In genomic region chr9:114497220-114497619, GRCh38 we compare ENCODE assay signal across 26 cellular contexts. TPM values are rescaled to one million over a fixed set of nuclear protein-coding genes. Genes with fewer than 3 reads are reported as not detected.
DNase-seq lines count a peak whose midpoint lies in the region; FAIRE-seq and TF ChIP-seq lines count a peak whose summit lies in the region.
"Had no signal": no experiment of that assay in that cellular context is flagged by ENCODE, and none has a peak within 500 bp of the region (broad histone marks: within the 10 kb centered on the region; RNA-seq: fewer than 3 reads in every experiment).

No MANE protein-coding gene starts in this region.

- CTCF ChIA-PET in activated naive CD4-positive, alpha-beta T cell treated with anti-CD3 and anti-CD28 coated beads for 36 hours (lab: Charles Lee), result interaction anchor here (0.8 to 1.8 kb wide), 4 partner anchors 9 to 159 kb away, joined by 3 to 7 read pairs (median 5); no protein-coding TSS in a partner anchor

- no peak overlapping the region for H3K4me3 Mint-ChIP-seq in activated naive CD4-positive, alpha-beta T cell treated with anti-CD3 and anti-CD28 coated beads for 36 hours
- H3K4me3 Mint-ChIP-seq: activated CD4-positive, alpha-beta T cell treated with anti-CD3 and anti-CD28 coated beads, Interleukin-2, amount 10 ng/mL, durations not matched to agents 24 days and 14 days; naive B cell; T-helper 1 cell treated with Interleukin-12 subunit alpha and Interleukin-12 subunit beta and Interleukin-4 antibody, amounts not matched to agents 30 μg/mL and 1 μg/mL, for 36 hours; type B pancreatic cell had no signal

- FAIRE-seq in endometrium (lab: Jason Lieb, UNC) (peak; percentile 31), kidney (lab: Jason Lieb, UNC) (no peak)
- FAIRE-seq: A549, RCC 7860, small intestine had no signal

- peaks cover 12% of the 10 kb centered on the region for H3K4me1 Mint-ChIP-seq in activated naive CD4-positive, alpha-beta T cell treated with anti-CD3 and anti-CD28 coated beads for 36 hours (ENCODE audit: low read depth)

- no peaks in the 10 kb centered on the region for H3K9me3 ChIP-seq in kidney (ENCODE audit: control insufficient read depth in 1 of 2, low read length in 2 of 2)
- H3K9me3 ChIP-seq: A549, SJCRH30 had no signal

- H3K27ac ChIP-seq in kidney (ENCODE audit: low read depth in 2 of 2, low read length in 2 of 2), result no peak overlapping the region
- H3K27ac ChIP-seq: A549, SJCRH30 had no signal

- DNase-seq in SKM-1 treated with dmso at 0.1 percent for 144 hours (lab: John Stamatoyannopoulos, UW; ENCODE audit: unreplicated experiment) (peak; percentile 3), SKM-1 (lab: John Stamatoyannopoulos, UW; ENCODE audit: unreplicated experiment) (no peak), RPMI8226 (peak; percentile 88), 8988T (no peak), kidney (no peak)
- no peak for DNase-seq in activated naive CD4-positive, alpha-beta T cell treated with anti-CD3 and anti-CD28 coated beads for 36 hours
- no peak for DNase-seq in activated CD8-positive, alpha-beta memory T cell treated with anti-CD3 and anti-CD28 coated beads for 24 hours
- DNase-seq: activated CD4-positive, alpha-beta T cell treated with anti-CD3 and anti-CD28 coated beads, Interleukin-2, amount 10 ng/mL, durations not matched to agents 24 days and 14 days; aorta; Calu3; glutamatergic neuron; HCEC 1CT; mesenchymal stem cell; naive B cell; NCI-H1092 treated with DMSO at 0.1 percent for 48 hours; NCI-H2029 treated with DMSO at 0.1 percent for 48 hours; NCI-H510A; SJCRH30; small intestine; stimulated activated CD4-positive, alpha-beta T cell treated with anti-CD3 and anti-CD28 coated beads, Interleukin-1b, Interleukin-23, amount 100 ng/mL, for 48 hours had no signal

- H3K4me3 ChIP-seq in kidney (ENCODE audit: low read length in 2 of 2), result no peak overlapping the region
- H3K4me3 ChIP-seq: A549, SJCRH30 had no signal

- no peaks in the 10 kb centered on the region for H3K36me3 ChIP-seq in kidney (ENCODE audit: control insufficient read depth in 1 of 2, insufficient read depth in 2 of 2, low read length in 2 of 2)
- H3K36me3 ChIP-seq: SJCRH30 had no signal

- H3K36me3 Mint-ChIP-seq in activated naive CD4-positive, alpha-beta T cell treated with anti-CD3 and anti-CD28 coated beads for 36 hours (ENCODE audit: low read depth), result no peaks in the 10 kb centered on the region
- H3K36me3 Mint-ChIP-seq: activated naive CD4-positive, alpha-beta T cell treated with anti-CD3 and anti-CD28 coated beads, Interleukin-2, amount 50 U/mL, for 72 hours had no signal

- no peak overlapping the region for H3K9ac ChIP-seq in kidney (ENCODE audit: low read length in 2 of 2)

- intact Hi-C loops in activated naive CD4-positive, alpha-beta T cell treated with anti-CD3 and anti-CD28 coated beads for 36 hours (cut with micrococcal nuclease), result no loop called here
- intact Hi-C loops in kidney (cut with DNase I), result no loop called here

- no peak for TF ChIP-seq CTCF in kidney (IDR thresholded peaks at IDR 0.05; ENCODE audit: borderline replicate concordance, extremely low read depth, insufficient read depth)

- no peaks in the 10 kb centered on the region for H3K27me3 Mint-ChIP-seq in activated naive CD4-positive, alpha-beta T cell treated with anti-CD3 and anti-CD28 coated beads for 36 hours (ENCODE audit: low read depth)

- H3K9me3 Mint-ChIP-seq in activated naive CD4-positive, alpha-beta T cell treated with anti-CD3 and anti-CD28 coated beads for 36 hours, result no peaks in the 10 kb centered on the region
- H3K9me3 Mint-ChIP-seq: activated CD4-positive, alpha-beta T cell treated with anti-CD3 and anti-CD28 coated beads, Interleukin-2, amount 10 ng/mL, durations not matched to agents 24 days and 14 days; activated naive CD4-positive, alpha-beta T cell treated with anti-CD3 and anti-CD28 coated beads, Interleukin-2, amount 50 U/mL, for 72 hours; naive B cell; T-helper 1 cell treated with Interleukin-12 subunit alpha and Interleukin-12 subunit beta and Interleukin-4 antibody, amounts not matched to agents 30 μg/mL and 1 μg/mL, for 36 hours; type B pancreatic cell had no signal

- no peak overlapping the region for H3K27ac Mint-ChIP-seq in activated naive CD4-positive, alpha-beta T cell treated with anti-CD3 and anti-CD28 coated beads for 36 hours
- H3K27ac Mint-ChIP-seq: activated CD4-positive, alpha-beta T cell treated with anti-CD3 and anti-CD28 coated beads, Interleukin-2, amount 10 ng/mL, durations not matched to agents 24 days and 14 days; T-helper 1 cell treated with Interleukin-12 subunit alpha and Interleukin-12 subunit beta and Interleukin-4 antibody, amounts not matched to agents 30 μg/mL and 1 μg/mL, for 36 hours; type B pancreatic cell had no signal

- H3K4me1 ChIP-seq in kidney (ENCODE audit: control insufficient read depth in 1 of 2, insufficient read depth in 1 of 2, low read depth in 1 of 2, low read length in 2 of 2), result no peaks in the 10 kb centered on the region

RNA-seq across cellular contexts. Expression of gene WHRN, which starts 8.1 kb away (rescaled TPM):
- 1 to 10 TPM; 1.9 to 2.1 TPM for total RNA-seq in activated naive CD4-positive, alpha-beta T cell treated with anti-CD3 and anti-CD28 coated beads for 36 hours
- total RNA-seq in kidney, result 14.8 TPM
- 4.4 TPM for polyA plus RNA-seq in kidney (ENCODE audit: insufficient read depth, low read depth, low replicate concordance)

Comparison
In these comparisons a context has a peak if more than half of its experiments do, and no peak if none do; other contexts are left out.
1. DNase-seq: peak in SKM-1 treated with dmso at 0.1 percent for 144 hours (single experiment) and RPMI8226 (single experiment); none in SKM-1 (single experiment), activated naive CD4-positive, alpha-beta T cell treated with anti-CD3 and anti-CD28 coated beads for 36 hours (single experiment), 8988T (single experiment), kidney (single experiment) and activated CD8-positive, alpha-beta memory T cell treated with anti-CD3 and anti-CD28 coated beads for 24 hours (single experiment).